In genomic region chr3:58900372-58900771, GRCh38 we compare ENCODE assay signal across 25 cellular contexts.
"Had no signal": no experiment of that assay in that cellular context is flagged by ENCODE, and none has a peak within 500 bp of the region (broad histone marks: within the 10 kb centered on the region; RNA-seq: fewer than 3 reads in every experiment).

No MANE protein-coding gene starts in this region.

- H3K9me3 ChIP-seq: right atrium auricular region, vagina had no signal

- H3K27ac ChIP-seq: epithelial cell of prostate, gastroesophageal sphincter, skin epidermis, tibial nerve, vagina had no signal

- H3K27ac Mint-ChIP-seq: activated T-helper 17 cell treated with anti-CD3 and anti-CD28 coated beads, Interleukin-2, amount 50 U/mL, for 72 hours; dendritic cell treated with granulocyte-macrophage colony-stimulating factor and Interleukin-4, amounts not matched to agents 40 ng/mL and 50 ng/mL, for 4 days; progenitor cell of endocrine pancreas had no signal

- H3K4me3 ChIP-seq: gastroesophageal sphincter, right atrium auricular region, skin epidermis, tibial nerve, vagina had no signal

- H3K27me3 ChIP-seq: gastroesophageal sphincter, right atrium auricular region, tibial nerve, vagina had no signal

- H3K27me3 Mint-ChIP-seq: activated T-helper 17 cell treated with anti-CD3 and anti-CD28 coated beads, Interleukin-2, amount 50 U/mL, for 72 hours; dendritic cell treated with granulocyte-macrophage colony-stimulating factor and Interleukin-4, amounts not matched to agents 40 ng/mL and 50 ng/mL, for 4 days; progenitor cell of endocrine pancreas had no signal

- ATAC-seq: naive thymus-derived CD8-positive, alpha-beta T cell had no signal

- H3K4me3 Mint-ChIP-seq: dendritic cell treated with granulocyte-macrophage colony-stimulating factor and Interleukin-4, amounts not matched to agents 40 ng/mL and 50 ng/mL, for 4 days had no signal

- DNase-seq: activated CD4-positive, alpha-beta T cell treated with anti-CD3 and anti-CD28 coated beads, Interleukin-2, amount 50 U/mL, for 48 hours; activated CD4-positive, CD25-positive, alpha-beta regulatory T cell treated with anti-CD3 and anti-CD28 coated beads, Interleukin-2, amount 50 U/mL, for 72 hours; activated naive CD4-positive, alpha-beta T cell treated with Interleukin-2 at 50 U/mL for 16 hours; aorta; cerebellar nuclear complex; effector memory CD4-positive, alpha-beta T cell; kidney; left ventricle myocardium superior; mesenchymal stem cell; naive thymus-derived CD8-positive, alpha-beta T cell; nucleus accumbens; stimulated activated CD4-positive, alpha-beta T cell treated with anti-CD3 and anti-CD28 coated beads, Interleukin-15, amount 100 ng/mL, for 24 hours; stimulated activated CD4-positive, alpha-beta T cell treated with anti-CD3 and anti-CD28 coated beads, Interleukin-4, amount 100 ng/mL, for 1 hour; stimulated activated naive CD4-positive, alpha-beta T cell treated with Interleukin-2 at 50 U/mL for 16 hours; substantia nigra; T-helper 2 cell had no signal

- H3K4me1 ChIP-seq: gastroesophageal sphincter, tibial nerve, vagina had no signal

- H3K36me3 ChIP-seq: gastroesophageal sphincter, right atrium auricular region, tibial nerve, vagina had no signal
